1 cellular context compared by ENCODE assay signal in genomic region chr1:53134961-53135734, GRCh38.
TF ChIP-seq lines count a peak whose summit lies in the region.

No MANE protein-coding gene starts in this region.

TF ChIP-seq in GM23338, 12 proteins besides CTCF, POLR2A, EP300 and RAD21 (continued from another document):
- TF ChIP-seq, protein P1, sequence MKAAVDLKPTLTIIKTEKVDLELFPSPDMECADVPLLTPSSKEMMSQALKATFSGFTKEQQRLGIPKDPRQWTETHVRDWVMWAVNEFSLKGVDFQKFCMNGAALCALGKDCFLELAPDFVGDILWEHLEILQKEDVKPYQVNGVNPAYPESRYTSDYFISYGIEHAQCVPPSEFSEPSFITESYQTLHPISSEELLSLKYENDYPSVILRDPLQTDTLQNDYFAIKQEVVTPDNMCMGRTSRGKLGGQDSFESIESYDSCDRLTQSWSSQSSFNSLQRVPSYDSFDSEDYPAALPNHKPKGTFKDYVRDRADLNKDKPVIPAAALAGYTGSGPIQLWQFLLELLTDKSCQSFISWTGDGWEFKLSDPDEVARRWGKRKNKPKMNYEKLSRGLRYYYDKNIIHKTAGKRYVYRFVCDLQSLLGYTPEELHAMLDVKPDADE (IDR thresholded peaks at IDR 0.05) = no peak
- TF ChIP-seq REST (IDR thresholded peaks at IDR 0.05; ENCODE audit: unreplicated experiment) = no peak
